Comparison of ENCODE assay signal across 8 cellular contexts in genomic region chr1:182603646-182604127, GRCh38. TPM values are rescaled to one million over a fixed set of nuclear protein-coding genes. Genes with fewer than 3 reads are reported as not detected.
DNase-seq lines count a peak whose midpoint lies in the region; ATAC-seq, FAIRE-seq and TF ChIP-seq lines count a peak whose summit lies in the region.

No MANE protein-coding gene starts in this region.

- intact Hi-C loops in left colon (cut with DNase I, micrococcal nuclease): loop anchor here in 1 of 2 donors (5.0 kb wide), 1 partner anchor 179 kb away; no protein-coding TSS in a partner anchor

- peak overlapping the region; percentile 23 for H3K18ac ChIP-seq in mesendoderm (ENCODE audit: low read length)

- no peak overlapping the region for H3K27ac Mint-ChIP-seq in astrocyte (ENCODE audit: unreplicated experiment)

- peak overlapping the region; percentile 20 for H3K4me3 ChIP-seq in astrocyte (ENCODE audit: insufficient read depth, low read depth, low read length)
- H3K4me3 ChIP-seq in mesendoderm (ENCODE audit: low read length): peak overlapping the region; percentile 84

- H3K27me3 Mint-ChIP-seq in astrocyte (ENCODE audit: low read depth, unreplicated experiment): peaks cover 12% of the 10 kb centered on the region

- H3K4me2 ChIP-seq in astrocyte (ENCODE audit: low read length): peak overlapping the region; percentile 86
- peak overlapping the region; percentile 84 for H3K4me2 ChIP-seq in mesendoderm (ENCODE audit: low read length)

- no peak for TF ChIP-seq CTCF in astrocyte (IDR thresholded peaks at IDR 0.05; ENCODE audit: insufficient read depth, low read depth, low read length)

- ATAC-seq in HG02943 (IDR thresholded peaks at IDR 0.05; ENCODE audit: low read depth, unreplicated experiment): peak; percentile 5
- ATAC-seq in left colon: no peak

- no peak for FAIRE-seq in astrocyte (lab: Jason Lieb, UNC)

- H4K8ac ChIP-seq in mesendoderm (ENCODE audit: low read depth, low read length): no peak overlapping the region

- H3K36me3 ChIP-seq in astrocyte (ENCODE audit: insufficient read depth, low read length): no peaks in the 10 kb centered on the region
- H3K36me3 ChIP-seq in mesendoderm (ENCODE audit: control insufficient read depth, insufficient read depth, low read length): peaks cover 15% of the 10 kb centered on the region

- H3K9ac ChIP-seq in astrocyte (ENCODE audit: low read length) (peak overlapping the region; percentile 33), mesendoderm (ENCODE audit: low read length) (peak overlapping the region; percentile 90)

- no peak overlapping the region for H2AK5ac ChIP-seq in mesendoderm (ENCODE audit: low read length)

- H3K4me1 Mint-ChIP-seq in astrocyte (ENCODE audit: low read depth, unreplicated experiment): peaks cover 6% of the 10 kb centered on the region

- no peaks in the 10 kb centered on the region for H3K9me3 Mint-ChIP-seq in astrocyte (ENCODE audit: unreplicated experiment)

- no peak overlapping the region for H2BK120ac ChIP-seq in mesendoderm (ENCODE audit: low read depth, low read length)

- no peaks in the 10 kb centered on the region for H3K79me2 ChIP-seq in astrocyte (ENCODE audit: insufficient read depth, low read length)
- H3K79me2 ChIP-seq in mesendoderm (ENCODE audit: control insufficient read depth, insufficient read depth, low read length): peaks cover 36% of the 10 kb centered on the region

- no peak overlapping the region for H2BK15ac ChIP-seq in mesendoderm (replicated peaks; ENCODE audit: low read depth)

- H3K9me3 ChIP-seq in astrocyte (ENCODE audit: insufficient read depth, low read depth, low read length): no peaks in the 10 kb centered on the region

- H4K5ac ChIP-seq in mesendoderm (ENCODE audit: low read length): no peak overlapping the region

- no peak overlapping the region for H3K23ac ChIP-seq in mesendoderm (ENCODE audit: low read length)

- H3K56ac ChIP-seq in mesendoderm (ENCODE audit: low read length): peak overlapping the region; percentile 91

- H3K4me3 Mint-ChIP-seq in astrocyte (ENCODE audit: unreplicated experiment): peak overlapping the region; percentile 82

- peak overlapping the region; percentile 41 for H3K4ac ChIP-seq in mesendoderm (ENCODE audit: low read depth, low read length)

- H3K36me3 Mint-ChIP-seq in astrocyte (ENCODE audit: low read depth, unreplicated experiment): peaks cover 5% of the 10 kb centered on the region

- no peak overlapping the region for H3K27ac ChIP-seq in astrocyte (ENCODE audit: low read depth, low read length)
- no peak overlapping the region for H3K27ac ChIP-seq in mesendoderm (ENCODE audit: low read depth, low read length)

- H4K20me1 ChIP-seq in astrocyte (ENCODE audit: insufficient read depth, low read length): peaks cover 4% of the 10 kb centered on the region

- peak overlapping the region; percentile 67 for H2AFZ ChIP-seq in astrocyte (ENCODE audit: low read depth, low read length)

- WGBS in mesendoderm (ENCODE audit: extremely low coverage, insufficient coverage, low lambda C conversion rate): no CpG with 5 or more reads among the region's 9 CpGs

- H2BK5ac ChIP-seq in mesendoderm (ENCODE audit: low read length): no peak overlapping the region

- peaks cover 10% of the 10 kb centered on the region for H3K4me1 ChIP-seq in astrocyte (ENCODE audit: insufficient read depth, low read length)
- peaks cover 9% of the 10 kb centered on the region for H3K4me1 ChIP-seq in mesendoderm (ENCODE audit: control insufficient read depth, low read depth, low read length)

- H3K27me3 ChIP-seq in astrocyte (ENCODE audit: insufficient read depth, low read length) (peaks cover 8% of the 10 kb centered on the region), mesendoderm (ENCODE audit: insufficient read depth, low read length, poor library complexity) (no peaks in the 10 kb centered on the region)

- peaks cover 16% of the 10 kb centered on the region for H3K79me1 ChIP-seq in mesendoderm (ENCODE audit: low read length)

- DNase-seq in NCI-H2171 treated with DMSO at 0.1 percent for 48 hours (lab: John Stamatoyannopoulos, UW) (peak; percentile 73), NCI-H2171 (lab: John Stamatoyannopoulos, UW) (no peak), astrocyte (ENCODE audit: low read depth) (no peak), mesendoderm (peak; percentile 69), DMS 273 treated with DMSO at 0.1 percent for 48 hours (lab: John Stamatoyannopoulos, UW) (no peak), left colon (no peak)
- no peak for DNase-seq in stimulated activated CD8-positive, alpha-beta memory T cell treated with anti-CD3 and anti-CD28 coated beads, Interleukin-4, amount 100 ng/mL, for 48 hours

RNA-seq across cellular contexts. Expression of gene RGS16, which starts 0.5 kb away (rescaled TPM):
- total RNA-seq in astrocyte (4.3 and 5.7 TPM in 2 replicates), left colon (1 to 10 TPM in 1 of 2 donors, under 1 TPM in 1; 0.64 to 1.1 TPM)
- 44.1 TPM for polyA plus RNA-seq in mesendoderm (2013, experiment 1 of 2)
- 42.9 TPM for polyA plus RNA-seq in mesendoderm (2013, experiment 2 of 2)

RNA-seq across cellular contexts. Expression of gene RNASEL, which starts 14.6 kb away (rescaled TPM):
- total RNA-seq in astrocyte: 1.8 and 2.5 TPM in 2 replicates
- 0.62 TPM for polyA plus RNA-seq in mesendoderm (2013, experiment 1 of 2)
- polyA plus RNA-seq in mesendoderm (2013, experiment 2 of 2): 0.64 TPM
- 10 to 100 TPM; 13.2 to 22.3 TPM for total RNA-seq in left colon

Comparison
In these comparisons a context has a peak if more than half of its experiments do, and no peak if none do; other contexts are left out.
1. DNase-seq: peak in NCI-H2171 treated with DMSO at 0.1 percent for 48 hours (single experiment) and mesendoderm (single experiment); none in NCI-H2171 (single experiment), astrocyte (single experiment), DMS 273 treated with DMSO at 0.1 percent for 48 hours (single experiment), stimulated activated CD8-positive, alpha-beta memory T cell treated with anti-CD3 and anti-CD28 coated beads, Interleukin-4, amount 100 ng/mL, for 48 hours (single experiment) and left colon (0 of 2).